19 cellular contexts compared by ENCODE assay signal in the genomic region with DNA sequence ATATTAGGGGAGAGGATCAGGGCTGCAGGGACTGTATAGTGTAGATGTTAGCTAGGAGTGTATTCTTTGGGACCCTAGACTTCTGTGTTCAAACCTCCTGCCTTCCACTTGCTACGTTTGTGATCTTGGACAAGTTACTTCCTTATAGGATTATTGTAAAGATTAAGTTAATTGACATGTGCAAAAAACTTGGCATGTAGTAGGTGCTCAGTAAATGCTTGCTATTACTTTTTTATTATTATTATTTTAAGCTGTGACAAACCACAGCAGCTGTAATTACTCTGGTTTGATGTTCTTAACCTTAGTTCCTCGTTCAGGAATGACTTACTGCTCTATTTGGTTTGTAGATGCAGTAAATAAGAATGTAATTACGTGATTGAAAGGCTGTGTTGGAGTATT. TPM values are rescaled to one million over a fixed set of nuclear protein-coding genes. Genes with fewer than 3 reads are reported as not detected.
DNase-seq lines count a peak whose midpoint lies in the region; ATAC-seq, FAIRE-seq and TF ChIP-seq lines count a peak whose summit lies in the region.
"Had no signal": no experiment of that assay in that cellular context is flagged by ENCODE, and none has a peak within 500 bp of the region (broad histone marks: within the 10 kb centered on the region; RNA-seq: fewer than 3 reads in every experiment).

No MANE protein-coding gene starts in this region.

- intact Hi-C loops in heart right ventricle (cut with DNase I) = loop anchor here in 1 of 10 donors (5.0 kb wide), 1 partner anchor 58 kb away; no protein-coding TSS in a partner anchor
- intact Hi-C loops in cardiac septum (cut with DNase I) = no loop called here
- intact Hi-C loops in stomach (cut with DNase I; ENCODE audit: low total_unique reads) = no loop called here
- intact Hi-C loops in ovary (cut with DNase I) = no loop called here

- TF ChIP-seq CTCF in heart right ventricle (IDR thresholded peaks at IDR 0.05) (no peak), OCI-LY1 (IDR thresholded peaks at IDR 0.05; ENCODE audit: low read length) (no peak), keratinocyte (optimal IDR thresholded peaks at IDR 0.05 in 1 of 3, IDR thresholded peaks at IDR 0.05 in 1 of 3, conservative IDR thresholded peaks at IDR 0.05 in 1 of 3; ENCODE audit: extremely low read depth in 1 of 3, insufficient read depth in 2 of 3, low read length in 3 of 3) (no peak), stomach (IDR thresholded peaks at IDR 0.05) (no peak), ovary (IDR thresholded peaks at IDR 0.05) (no peak)

- H3K9ac ChIP-seq in OCI-LY1 (ENCODE audit: low read length) (peak overlapping the region; percentile 0; the same call in 1 of the 2 replicates), keratinocyte (ENCODE audit: control insufficient read depth, extremely low read depth, insufficient read depth, low read length) (no peak overlapping the region)

- H2AFZ ChIP-seq in OCI-LY1 (ENCODE audit: low read length) = no peak overlapping the region
- no peak overlapping the region for H2AFZ ChIP-seq in keratinocyte (ENCODE audit: control insufficient read depth, low read length)

- H3K36me3 ChIP-seq in heart right ventricle (no peaks in the 10 kb centered on the region), OCI-LY1 (ENCODE audit: insufficient read depth, low read length) (no peaks in the 10 kb centered on the region), keratinocyte (ENCODE audit: control insufficient read depth in 2 of 2, extremely low read depth in 1 of 2, insufficient read depth in 2 of 2, low read length in 2 of 2) (no peaks in the 10 kb centered on the region), stomach (no peaks in the 10 kb centered on the region), ovary (no peaks in the 10 kb centered on the region)
- H3K36me3 ChIP-seq: left lung had no signal

- peak overlapping the region in 1 of 10 donors; percentile 96 for H3K4me3 ChIP-seq in heart right ventricle
- peak overlapping the region; percentile 99 for H3K4me3 ChIP-seq in OCI-LY1 (ENCODE audit: low read depth, low read length, poor library complexity, severe bottlenecking)
- no peak overlapping the region for H3K4me3 ChIP-seq in keratinocyte (ENCODE audit: control insufficient read depth in 2 of 3, extremely low read depth in 1 of 3, insufficient read depth in 2 of 3, low read depth in 1 of 3, low read length in 3 of 3)
- peak overlapping the region in 1 of 4 donors; percentile 93 for H3K4me3 ChIP-seq in stomach
- H3K4me3 ChIP-seq in ovary = no peak overlapping the region
- H3K4me3 ChIP-seq: left lung, psoas muscle had no signal

- H4K20me1 ChIP-seq in OCI-LY1 (ENCODE audit: insufficient read depth, low read length) = no peaks in the 10 kb centered on the region
- H4K20me1 ChIP-seq in keratinocyte (ENCODE audit: control insufficient read depth, extremely low read depth, insufficient read depth, low read length) = peaks cover 3% of the 10 kb centered on the region

- H3K27me3 ChIP-seq in heart right ventricle (no peaks in the 10 kb centered on the region), OCI-LY1 (ENCODE audit: insufficient read depth, low read length) (no peaks in the 10 kb centered on the region), keratinocyte (ENCODE audit: control insufficient read depth, extremely low read depth, insufficient read depth, low read length) (no peaks in the 10 kb centered on the region), stomach (no peaks in the 10 kb centered on the region), ovary (no peaks in the 10 kb centered on the region)
- H3K27me3 ChIP-seq: left lung had no signal

- 55 to 61% methylated on average over 3 of the region's 3 CpGs for WGBS in heart right ventricle, 2 donors
- 28 to 46% (median 38%) methylated on average over 3 of the region's 3 CpGs for WGBS in stomach, 5 donors
- WGBS in ovary, 3 donors = 46 to 68% (median 63%) methylated on average over 3 of the region's 3 CpGs

- peaks cover 4 to 85% (median 77%) of the 10 kb centered on the region in 9 donors for H3K4me1 ChIP-seq in heart right ventricle
- H3K4me1 ChIP-seq in OCI-LY1 (ENCODE audit: insufficient read depth, low read length, severe bottlenecking) = peaks cover 40% of the 10 kb centered on the region
- peaks cover 19% of the 10 kb centered on the region for H3K4me1 ChIP-seq in keratinocyte (ENCODE audit: control insufficient read depth, extremely low read depth, insufficient read depth, low read length)
- peaks cover 42 to 89% (median 70%) of the 10 kb centered on the region in 4 donors for H3K4me1 ChIP-seq in stomach
- peaks cover 7% of the 10 kb centered on the region for H3K4me1 ChIP-seq in ovary (ENCODE audit: insufficient read depth)

- TF ChIP-seq EP300 in stomach (IDR thresholded peaks at IDR 0.05) (no peak), ovary (IDR thresholded peaks at IDR 0.05) (no peak)

- H3K9me2 ChIP-seq in OCI-LY1 (ENCODE audit: low read depth, low read length) = no peaks in the 10 kb centered on the region

- H3K9me3 ChIP-seq in heart right ventricle = no peaks in the 10 kb centered on the region
- H3K9me3 ChIP-seq in OCI-LY1 (ENCODE audit: low read length) = no peaks in the 10 kb centered on the region
- no peaks in the 10 kb centered on the region for H3K9me3 ChIP-seq in keratinocyte (ENCODE audit: control insufficient read depth, low read depth, low read length)
- no peaks in the 10 kb centered on the region for H3K9me3 ChIP-seq in stomach
- no peaks in the 10 kb centered on the region for H3K9me3 ChIP-seq in ovary
- H3K9me3 ChIP-seq: left lung, psoas muscle had no signal

- no peaks in the 10 kb centered on the region for H3K9me1 ChIP-seq in keratinocyte (ENCODE audit: control insufficient read depth, extremely low read depth, insufficient read depth, low read length)

- peak overlapping the region; percentile 97 for H3K4me2 ChIP-seq in OCI-LY1 (ENCODE audit: low read length)
- peak overlapping the region; percentile 94 for H3K4me2 ChIP-seq in keratinocyte (ENCODE audit: control insufficient read depth, extremely low read depth, insufficient read depth, low read depth, low read length)

- peaks cover 7% of the 10 kb centered on the region; the same call in 1 of the 2 replicates for H3F3A ChIP-seq in OCI-LY1 (ENCODE audit: insufficient read depth, low read length)

- dilution Hi-C loops in keratinocyte (cut with MboI; ENCODE audit: extremely low pct_ligation_motif_present, low sequenced_read_pairs) = loop anchor here (25.0 kb wide), 1 partner anchor 262 kb away; no protein-coding TSS in a partner anchor

- no peak for TF ChIP-seq POLR2A in stomach (IDR thresholded peaks at IDR 0.05)
- TF ChIP-seq POLR2A in ovary (IDR thresholded peaks at IDR 0.05) = no peak

- FAIRE-seq in keratinocyte (lab: Jason Lieb, UNC) = no peak
- FAIRE-seq: endometrium, GM12891, H1 had no signal

- ATAC-seq in heart right ventricle (no peak), GM19397 (IDR thresholded peaks at IDR 0.05; ENCODE audit: unreplicated experiment) (no peak)
- ATAC-seq: left lung, psoas muscle, T-cell had no signal

- DNase-seq in heart right ventricle (no peak), cardiac septum (ENCODE audit: low spot score) (no peak), keratinocyte (ENCODE audit: low read depth, low spot score) (no peak), stomach (no peak), ovary (no peak), HuH-7 (ENCODE audit: low spot score) (no peak)
- DNase-seq: activated CD4-positive, alpha-beta memory T cell treated with anti-CD3 and anti-CD28 coated beads, Interleukin-2, amount 10 ng/mL, durations not matched to agents 7 days and 5 days; CD8-positive, alpha-beta memory T cell; left lung; NCI-H526; psoas muscle; stimulated activated CD4-positive, alpha-beta T cell treated with anti-CD3 and anti-CD28 coated beads, Interleukin-15, amount 100 ng/mL, for 24 hours; T-cell had no signal

- H3K79me2 ChIP-seq in OCI-LY1 (ENCODE audit: insufficient read depth, low read length) = peaks cover 66% of the 10 kb centered on the region
- H3K79me2 ChIP-seq in keratinocyte (ENCODE audit: control insufficient read depth, insufficient read depth, low read length) = peaks cover 72% of the 10 kb centered on the region

- peak overlapping the region in 9 of 10 donors; percentile 20 to 100 (median 96) for H3K27ac ChIP-seq in heart right ventricle
- H3K27ac ChIP-seq in OCI-LY1 (ENCODE audit: low read depth, low read length, poor library complexity, severe bottlenecking) = peak overlapping the region; percentile 79
- H3K27ac ChIP-seq in keratinocyte (ENCODE audit: control insufficient read depth, insufficient read depth, low read length) = no peak overlapping the region
- H3K27ac ChIP-seq in stomach = peak overlapping the region; percentile 59 to 99 (median 98)
- no peak overlapping the region for H3K27ac ChIP-seq in ovary
- H3K27ac ChIP-seq: left lung, psoas muscle, VCaP had no signal

RNA-seq across cellular contexts. Expression of a gene that starts 3.2 kb away (rescaled TPM):
- total RNA-seq in heart right ventricle (10 to 100 TPM; 34.1 to 50.0 (median 42.2) TPM), cardiac septum (37.0 TPM), stomach (100 to 1,000 TPM in 1 of 5 donors, 10 to 100 TPM in 4; 27.4 to 127 (median 43.5) TPM), ovary (10 to 100 TPM; 16.3 to 23.9 (median 19.3) TPM)
- polyA plus RNA-seq in heart right ventricle (10 to 100 TPM in 1 of 2 donors, 1 to 10 TPM in 1; 6.2 to 24.4 TPM), keratinocyte (14.8 to 19.2 TPM (median 16.0 TPM) in 3 replicates), stomach (1 to 10 TPM; 6.5 to 9.0 (median 7.5) TPM), ovary (10 to 100 TPM in 1 of 2 donors, 1 to 10 TPM in 1; 9.1 to 12.4 TPM)
- polyA plus RNA-seq in keratinocyte (2011; ENCODE audit: low read depth) = 14.3 TPM
- 9.2 and 13.4 TPM in 2 replicates for polyA plus RNA-seq in keratinocyte (2011; cell fraction: cytosol; rRNA removed)
- polyA plus RNA-seq in keratinocyte (2011; cell fraction: nucleus; rRNA removed) = 19.7 and 23.6 TPM in 2 replicates
- 11.0 and 13.2 TPM in 2 replicates for polyA plus RNA-seq in keratinocyte (2012; ENCODE audit: low replicate concordance)
- 28.4 to 76.2 TPM (median 39.1 TPM) in 3 replicates for polyA minus RNA-seq in keratinocyte
- polyA minus RNA-seq in keratinocyte (2011; cell fraction: cytosol; rRNA and poly(A)+ RNA removed) = 19.6 TPM
- 36.6 and 52.2 TPM in 2 replicates for polyA minus RNA-seq in keratinocyte (2011; cell fraction: nucleus; rRNA and poly(A)+ RNA removed)

Comparison
In these comparisons a context has a peak if more than half of its experiments do, and no peak if none do; other contexts are left out.
1. H3K27ac ChIP-seq: peak in heart right ventricle (9 of 10), OCI-LY1 (single experiment) and stomach (5 of 5); none in keratinocyte (single experiment) and ovary (0 of 2).